In the genomic region with DNA sequence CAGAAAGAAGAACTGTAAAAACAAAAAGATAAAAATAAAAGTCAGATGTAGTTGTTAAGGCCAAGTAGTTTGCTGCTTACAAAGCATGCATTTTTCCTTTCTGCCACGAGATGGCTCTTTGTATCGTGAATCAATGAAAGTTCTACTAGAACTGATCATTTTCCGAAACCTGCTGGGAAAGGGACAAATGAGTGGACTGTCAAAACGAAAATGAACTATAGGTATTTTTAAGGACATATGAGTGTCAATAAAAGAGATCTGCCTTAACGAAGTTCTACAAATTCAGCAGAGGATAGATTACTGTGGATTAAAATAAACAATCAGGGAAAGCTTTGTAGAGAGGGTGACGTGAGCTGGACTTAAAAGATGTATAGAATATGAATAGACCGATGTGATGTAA, we compare ENCODE assay signal across 8 cellular contexts. TPM values are rescaled to one million over a fixed set of nuclear protein-coding genes. Genes with fewer than 3 reads are reported as not detected.
DNase-seq lines count a peak whose midpoint lies in the region; ATAC-seq and TF ChIP-seq lines count a peak whose summit lies in the region.

No MANE protein-coding gene starts in this region.

- DNase-seq in ACHN (peak; percentile 11), G401 (ENCODE audit: low spot score) (peak; percentile 59), NCI-H1930 (lab: John Stamatoyannopoulos, UW) (peak; percentile 27 to 31), body of pancreas (peak; percentile 15 to 42 (median 22)), left lobe of liver (ENCODE audit: low spot score) (no peak), NCI-H187 treated with DMSO at 0.1 percent for 48 hours (lab: John Stamatoyannopoulos, UW) (no peak)
- DNase-seq in activated CD8-positive, alpha-beta memory T cell treated with anti-CD3 and anti-CD28 coated beads, Interleukin-2, amount 10 ng/mL, durations not matched to agents 7 days and 5 days, result no peak

- H3K9me3 Mint-ChIP-seq in activated CD8-positive, alpha-beta memory T cell treated with anti-CD3 and anti-CD28 coated beads, Interleukin-2, amount 10 ng/mL, durations not matched to agents 7 days and 5 days (ENCODE audit: low read depth), result no peaks in the 10 kb centered on the region

- no peak overlapping the region for H3K27ac ChIP-seq in body of pancreas

- no peaks in the 10 kb centered on the region for H3K27me3 ChIP-seq in body of pancreas

- H3K27me3 Mint-ChIP-seq in activated CD8-positive, alpha-beta memory T cell treated with anti-CD3 and anti-CD28 coated beads, Interleukin-2, amount 10 ng/mL, durations not matched to agents 7 days and 5 days, result peaks cover 23% of the 10 kb centered on the region

- H3K9me3 ChIP-seq in body of pancreas, result no peaks in the 10 kb centered on the region

- CTCF ChIA-PET in activated CD8-positive, alpha-beta memory T cell treated with anti-CD3 and anti-CD28 coated beads, Interleukin-2, amount 10 ng/mL, durations not matched to agents 7 days and 5 days (lab: Charles Lee), result interaction anchor here (0.6 to 1.4 kb wide), 3 partner anchors 12 to 156 kb away, joined by 3 to 4 read pairs (median 4); no protein-coding TSS in a partner anchor

- H3K4me1 ChIP-seq in body of pancreas, result no peaks in the 10 kb centered on the region

- in situ Hi-C loops in ACHN (cut with HindIII; ENCODE audit: low pct_ligation_motif_present, low pct_unique_long_range_greater_than_20kb, low sequenced_read_pairs) (no loop called here), G401 (cut with HindIII; ENCODE audit: low sequenced_read_pairs) (no loop called here)

- H3K4me3 Mint-ChIP-seq in activated CD8-positive, alpha-beta memory T cell treated with anti-CD3 and anti-CD28 coated beads, Interleukin-2, amount 10 ng/mL, durations not matched to agents 7 days and 5 days, result no peak overlapping the region

- intact Hi-C loops in body of pancreas (cut with DNase I), result no loop called here

- TF ChIP-seq CTCF in body of pancreas (IDR thresholded peaks at IDR 0.05), result peak; percentile 27 to 72 (median 63)

- no peak overlapping the region for H3K27ac Mint-ChIP-seq in activated CD8-positive, alpha-beta memory T cell treated with anti-CD3 and anti-CD28 coated beads, Interleukin-2, amount 10 ng/mL, durations not matched to agents 7 days and 5 days

- no peaks in the 10 kb centered on the region for H3K36me3 ChIP-seq in body of pancreas (replicated peaks in 1 of 2; ENCODE audit: insufficient read depth in 1 of 2, low read depth in 2 of 2)

- no peaks in the 10 kb centered on the region for H3K4me1 Mint-ChIP-seq in activated CD8-positive, alpha-beta memory T cell treated with anti-CD3 and anti-CD28 coated beads, Interleukin-2, amount 10 ng/mL, durations not matched to agents 7 days and 5 days

- TF ChIP-seq POLR2A in body of pancreas (IDR thresholded peaks at IDR 0.05), result no peak

- H3K36me3 Mint-ChIP-seq in activated CD8-positive, alpha-beta memory T cell treated with anti-CD3 and anti-CD28 coated beads, Interleukin-2, amount 10 ng/mL, durations not matched to agents 7 days and 5 days, result no peaks in the 10 kb centered on the region

- WGBS in body of pancreas, 2 donors, result 24 to 25% methylated on average over 7 of the region's 7 CpGs

- H3K4me3 ChIP-seq in body of pancreas, result no peak overlapping the region

- ATAC-seq in body of pancreas, result no peak
- peak; percentile 79 for ATAC-seq in left lobe of liver
- no peak for ATAC-seq in HG02870 (IDR thresholded peaks at IDR 0.05; ENCODE audit: unreplicated experiment)
- ATAC-seq in activated CD8-positive, alpha-beta memory T cell treated with anti-CD3 and anti-CD28 coated beads, Interleukin-2, amount 10 ng/mL, durations not matched to agents 7 days and 5 days, result no peak

RNA-seq across cellular contexts. Expression of gene ELOA2, which starts 15.0 kb away (rescaled TPM):
- total RNA-seq in G401 (2014; rRNA removed; shearing (Covaris generic)), result not detected in 2 replicates
- total RNA-seq in body of pancreas (not detected), left lobe of liver (not detected)
- not detected for total RNA-seq in activated CD8-positive, alpha-beta memory T cell treated with anti-CD3 and anti-CD28 coated beads, Interleukin-2, amount 10 ng/mL, durations not matched to agents 7 days and 5 days

Comparison
In these comparisons a context has a peak if more than half of its experiments do, and no peak if none do; other contexts are left out.
1. DNase-seq: peak in ACHN (single experiment), G401 (single experiment), NCI-H1930 (2 of 2) and body of pancreas (4 of 4); none in left lobe of liver (single experiment), NCI-H187 treated with DMSO at 0.1 percent for 48 hours (single experiment) and activated CD8-positive, alpha-beta memory T cell treated with anti-CD3 and anti-CD28 coated beads, Interleukin-2, amount 10 ng/mL, durations not matched to agents 7 days and 5 days (single experiment).